ENCODE assay signal across 8 cellular contexts in genomic region chr2:218272531-218273212, GRCh38. TPM values are rescaled to one million over a fixed set of nuclear protein-coding genes. Genes with fewer than 3 reads are reported as not detected.
A peak's percentile ranks its signal among the peaks of the same experiment; 100 is the strongest.
DNase-seq lines count a peak whose midpoint lies in the region; ATAC-seq and TF ChIP-seq lines count a peak whose summit lies in the region.

No MANE protein-coding gene starts in this region.

- no peaks in the 10 kb centered on the region for H3K9me3 ChIP-seq in OCI-LY7 (ENCODE audit: low read length)
- H3K9me3 ChIP-seq in naive thymus-derived CD4-positive, alpha-beta T cell (ENCODE audit: control insufficient read depth in 2 of 3, low read length in 3 of 3), result no peaks in the 10 kb centered on the region

- no peaks in the 10 kb centered on the region for H3K9me2 ChIP-seq in OCI-LY7 (ENCODE audit: insufficient read depth, low read length)

- H3K4me1 ChIP-seq in OCI-LY7 (ENCODE audit: insufficient read depth, low read length, poor library complexity, severe bottlenecking), result peaks cover 23% of the 10 kb centered on the region
- peaks cover 27 to 30% of the 10 kb centered on the region in 2 donors for H3K4me1 ChIP-seq in naive thymus-derived CD4-positive, alpha-beta T cell (ENCODE audit: control insufficient read depth in 2 of 2, insufficient read depth in 2 of 2, low read length in 2 of 2)

- DNase-seq in GM12865 (ENCODE audit: low read depth) (peak; percentile 90), HuH-7 (ENCODE audit: low spot score) (peak; percentile 86), OCI-LY7 (ENCODE audit: low spot score) (peak; percentile 91), activated T-cell treated with anti-CD3 and anti-CD28 coated beads for 24 hours (ENCODE audit: low read depth) (peak; percentile 71), epithelial cell of proximal tubule (ENCODE audit: low read depth) (peak; percentile 56)
- peak; percentile 60 to 81 (median 77) for DNase-seq in naive thymus-derived CD4-positive, alpha-beta T cell
- DNase-seq in stimulated activated CD8-positive, alpha-beta memory T cell treated with anti-CD3 and anti-CD28 coated beads, Interleukin-7, amount 100 ng/mL, for 48 hours (ENCODE audit: extremely low read depth in 1 of 2, low read depth in 1 of 2), result peak; percentile 43 to 57

- no peaks in the 10 kb centered on the region for H4K20me1 ChIP-seq in OCI-LY7 (ENCODE audit: insufficient read depth, low read length)

- no peak overlapping the region for H2AFZ ChIP-seq in OCI-LY7 (ENCODE audit: low read length)

- CTCF ChIA-PET in OCI-LY7 (lab: Charles Lee; ENCODE audit: unreplicated experiment), result interaction anchor here (0.7 to 3.3 kb wide), 9 partner anchors 11 to 120 kb away, joined by 3 to 17 read pairs (median 3); partner anchors contain the start of gene CATIP
- CTCF ChIA-PET in naive thymus-derived CD4-positive, alpha-beta T cell (lab: Charles Lee), result interaction anchor here (0.6 to 9.4 kb wide), 21 partner anchors 10 to 400 kb away, joined by 3 to 188 read pairs (median 4); partner anchors contain the start of genes CATIP and TMBIM1

- H3K4me3 ChIP-seq in GM12865 (ENCODE audit: low read depth, low read length) (no peak overlapping the region), OCI-LY7 (ENCODE audit: low read depth, low read length, poor library complexity, severe bottlenecking) (peak overlapping the region; percentile 97), epithelial cell of proximal tubule (ENCODE audit: low read depth, low read length) (no peak overlapping the region)
- H3K4me3 ChIP-seq in naive thymus-derived CD4-positive, alpha-beta T cell (ENCODE audit: low read length), result no peak overlapping the region

- H3K27ac Mint-ChIP-seq in naive thymus-derived CD4-positive, alpha-beta T cell, result peak overlapping the region in 8 of 9 donors; percentile 4 to 89 (median 73)

- peaks cover 0 to 4% (median 0%) of the 10 kb centered on the region in 11 donors for H3K9me3 Mint-ChIP-seq in naive thymus-derived CD4-positive, alpha-beta T cell

- peak overlapping the region in 8 of 10 donors; percentile 17 to 84 (median 51) for H3K4me3 Mint-ChIP-seq in naive thymus-derived CD4-positive, alpha-beta T cell

- H3K27me3 ChIP-seq in naive thymus-derived CD4-positive, alpha-beta T cell (ENCODE audit: control insufficient read depth in 2 of 2, insufficient read depth in 2 of 2, low read length in 2 of 2), result no peaks in the 10 kb centered on the region

- H3K4me2 ChIP-seq in OCI-LY7 (ENCODE audit: low read length), result peak overlapping the region; percentile 86

- POLR2A ChIA-PET in OCI-LY7 (lab: Charles Lee), result interaction anchor here (0.5 to 4.2 kb wide), 8 partner anchors 10 to 232 kb away, joined by 3 to 35 read pairs (median 4); no protein-coding TSS in a partner anchor
- POLR2A ChIA-PET in naive thymus-derived CD4-positive, alpha-beta T cell (lab: Charles Lee), result interaction anchor here (0.6 to 9.0 kb wide), 7 partner anchors 12 to 124 kb away, joined by 3 to 125 read pairs (median 17); partner anchors contain the start of genes CATIP and TMBIM1

- intact Hi-C loops in OCI-LY7 (cut with micrococcal nuclease; ENCODE audit: unreplicated experiment), result loop anchor here (1.0 to 5.0 kb wide), 7 partner anchors 15 to 375 kb away; partner anchors contain the start of gene CXCR1
- intact Hi-C loops in naive thymus-derived CD4-positive, alpha-beta T cell (cut with micrococcal nuclease), result loop anchor here (1.0 to 10.0 kb wide), 9 partner anchors 20 to 1860 kb away; partner anchors contain the start of genes CATIP (in 2 of the 2), CNPPD1 (in 1 of the 2), GMPPA (in 1 of the 2) and RETREG2 (in 1 of the 2)

- peak; percentile 95 for TF ChIP-seq CTCF in GM12865 (IDR thresholded peaks at IDR 0.05; ENCODE audit: insufficient read depth, low read depth, low read length, missing control alignments)
- TF ChIP-seq CTCF in OCI-LY7 (conservative IDR thresholded peaks at IDR 0.05; ENCODE audit: low read length), result peak; percentile 96
- TF ChIP-seq CTCF in epithelial cell of proximal tubule (conservative IDR thresholded peaks at IDR 0.05; ENCODE audit: low read depth, low read length), result peak; percentile 95

- H3K36me3 ChIP-seq in OCI-LY7 (ENCODE audit: insufficient read depth, low read length), result peaks cover 50% of the 10 kb centered on the region
- peaks cover 13 to 47% (median 19%) of the 10 kb centered on the region in 3 experiments for H3K36me3 ChIP-seq in naive thymus-derived CD4-positive, alpha-beta T cell (ENCODE audit: control insufficient read depth in 2 of 3, insufficient read depth in 3 of 3, low read length in 3 of 3)

- peaks cover 21 to 50% (median 39%) of the 10 kb centered on the region in 7 donors for H3K4me1 Mint-ChIP-seq in naive thymus-derived CD4-positive, alpha-beta T cell

- ATAC-seq in naive thymus-derived CD4-positive, alpha-beta T cell, result peak; percentile 23
- no peak for ATAC-seq in GM19467 (IDR thresholded peaks at IDR 0.05; ENCODE audit: unreplicated experiment)

- H3K79me2 ChIP-seq in OCI-LY7 (ENCODE audit: insufficient read depth, low read depth, low read length), result peaks cover 23% of the 10 kb centered on the region; the same call in 1 of the 2 replicates

- peak overlapping the region; percentile 44 for H3K27ac ChIP-seq in OCI-LY7 (ENCODE audit: low read depth, low read length, poor library complexity, severe bottlenecking)
- H3K27ac ChIP-seq in naive thymus-derived CD4-positive, alpha-beta T cell (ENCODE audit: low read depth, low read length), result peak overlapping the region; percentile 21

- peaks cover 0 to 34% (median 11%) of the 10 kb centered on the region in 5 donors for H3K36me3 Mint-ChIP-seq in naive thymus-derived CD4-positive, alpha-beta T cell

- no TSS peak for BruUV-seq in OCI-LY7 (replicated peaks; lab: Mats Ljungman, UMichigan)

- no peaks in the 10 kb centered on the region for H3K27me3 Mint-ChIP-seq in naive thymus-derived CD4-positive, alpha-beta T cell

RNA-seq across cellular contexts. Expression of gene PNKD, which starts 2.4 kb away (rescaled TPM):
- total RNA-seq in OCI-LY7 (2014; rRNA removed; shearing (Covaris generic)), result 65.9 and 66.3 TPM in 2 replicates
- 62.2 and 74.5 TPM in 2 replicates for total RNA-seq in OCI-LY7 (2022)
- 53.3 and 55.3 TPM in 2 replicates for total RNA-seq in epithelial cell of proximal tubule
- 10 to 100 TPM; 18.5 to 38.4 (median 25.2) TPM for total RNA-seq in naive thymus-derived CD4-positive, alpha-beta T cell
- polyA plus RNA-seq in naive thymus-derived CD4-positive, alpha-beta T cell, result 100 to 1,000 TPM in 1 of 2 donors, 10 to 100 TPM in 1; 92.2 to 108 TPM

RNA-seq across cellular contexts. Expression of gene AAMP, which starts 2.7 kb away (rescaled TPM):
- 97.0 and 136 TPM in 2 replicates for total RNA-seq in OCI-LY7 (2014; rRNA removed; shearing (Covaris generic))
- total RNA-seq in OCI-LY7 (2022), result 59.7 and 68.7 TPM in 2 replicates
- 119 and 173 TPM in 2 replicates for total RNA-seq in epithelial cell of proximal tubule
- total RNA-seq in naive thymus-derived CD4-positive, alpha-beta T cell, result 10 to 100 TPM; 54.1 to 67.0 (median 61.2) TPM
- 100 to 1,000 TPM in 1 of 2 donors, 10 to 100 TPM in 1; 98.6 to 108 TPM for polyA plus RNA-seq in naive thymus-derived CD4-positive, alpha-beta T cell

RNA-seq across cellular contexts. Expression of gene GPBAR1, which starts 11.9 kb away (rescaled TPM):
- 0.22 TPM in 1 of 2 replicates, not detected in the other for total RNA-seq in OCI-LY7 (2014; rRNA removed; shearing (Covaris generic))
- total RNA-seq in OCI-LY7 (2022), result 0.40 and 0.44 TPM in 2 replicates
- 1.0 and 2.3 TPM in 2 replicates for total RNA-seq in epithelial cell of proximal tubule
- total RNA-seq in naive thymus-derived CD4-positive, alpha-beta T cell, result 10 to 100 TPM in 1 of 5 experiments, 1 to 10 TPM in 3, under 1 TPM in 1; 0.80 to 12.9 (median 1.9) TPM
- under 1 TPM; 0.15 to 0.27 TPM for polyA plus RNA-seq in naive thymus-derived CD4-positive, alpha-beta T cell

RNA-seq across cellular contexts. Expression of gene TMBIM1, which starts 19.6 kb away (rescaled TPM):
- total RNA-seq in OCI-LY7 (2014; rRNA removed; shearing (Covaris generic)), result 18.9 and 30.3 TPM in 2 replicates
- total RNA-seq in OCI-LY7 (2022) (26.9 and 27.6 TPM in 2 replicates), epithelial cell of proximal tubule (109 and 165 TPM in 2 replicates)
- 100 to 1,000 TPM in 2 of 5 experiments, 10 to 100 TPM in 3; 51.7 to 112 (median 83.8) TPM for total RNA-seq in naive thymus-derived CD4-positive, alpha-beta T cell
- 100 to 1,000 TPM in 1 of 2 donors, 10 to 100 TPM in 1; 92.4 to 115 TPM for polyA plus RNA-seq in naive thymus-derived CD4-positive, alpha-beta T cell

RNA-seq across cellular contexts. Expression of gene ARPC2, which starts 55.7 kb away (rescaled TPM):
- 257 and 264 TPM in 2 replicates for total RNA-seq in OCI-LY7 (2014; rRNA removed; shearing (Covaris generic))
- 512 and 545 TPM in 2 replicates for total RNA-seq in OCI-LY7 (2022)
- 458 and 717 TPM in 2 replicates for total RNA-seq in epithelial cell of proximal tubule
- total RNA-seq in naive thymus-derived CD4-positive, alpha-beta T cell, result 100 to 1,000 TPM; 330 to 694 (median 368) TPM
- 100 to 1,000 TPM; 628 to 638 TPM for polyA plus RNA-seq in naive thymus-derived CD4-positive, alpha-beta T cell
